1 cellular context compared by ENCODE assay signal in the genomic region with DNA sequence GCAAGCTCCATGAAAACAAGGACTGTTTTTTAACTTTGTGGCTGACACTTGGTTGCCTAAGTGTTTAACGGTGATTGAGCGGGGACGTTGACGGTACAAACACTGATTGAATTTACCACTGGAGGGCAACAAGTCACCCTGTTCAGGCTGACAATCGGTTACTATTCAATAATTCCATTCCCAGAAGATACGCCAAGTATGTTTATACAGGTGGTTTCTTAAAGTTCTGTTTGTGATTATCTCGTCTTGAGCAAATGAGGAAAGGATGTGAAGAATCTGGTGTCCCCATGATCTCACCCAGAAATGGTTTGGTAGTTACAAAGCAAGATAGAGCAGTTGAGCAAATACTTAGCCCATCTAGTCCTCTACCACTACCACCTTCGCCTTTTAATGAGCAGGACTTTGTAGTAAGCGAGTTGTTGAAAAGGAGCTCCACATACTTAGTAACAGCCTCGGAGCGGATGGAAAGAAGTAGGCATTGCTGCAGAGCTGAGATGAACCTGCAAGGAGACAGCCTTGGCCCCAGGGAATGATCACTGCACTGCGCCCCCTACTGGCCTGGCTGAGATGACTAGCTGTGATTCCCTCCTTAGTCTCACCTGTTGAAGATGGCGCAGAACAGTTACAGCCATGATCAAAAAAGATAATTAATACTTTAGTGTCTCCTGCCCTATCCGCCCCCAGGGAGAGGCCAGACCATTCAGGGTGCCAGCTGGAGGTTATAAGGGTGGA.
A peak's percentile ranks its signal among the peaks of the same experiment; 100 is the strongest.
TF ChIP-seq lines count a peak whose summit lies in the region.

No MANE protein-coding gene starts in this region.

TF ChIP-seq in HepG2, 621 proteins besides CTCF, POLR2A, EP300 and RAD21 (continued from another document and continues in another):
- TF ChIP-seq HMGXB4 (CRISPR knock-in tag; IDR thresholded peaks at IDR 0.05; ENCODE audit: borderline replicate concordance in 1 of 2, low read depth in 1 of 2) (peak; percentile 69 to 79; a peak in 3 of 4 replicates), ZMYM4 (CRISPR knock-in tag; IDR thresholded peaks at IDR 0.05) (peak; percentile 53), FOXP1 (IDR thresholded peaks at IDR 0.05) (no peak), FOXP1 (CRISPR knock-in tag; IDR thresholded peaks at IDR 0.05) (no peak), MAFK (conservative IDR thresholded peaks at IDR 0.05 in 1 of 2, IDR thresholded peaks at IDR 0.05 in 1 of 2; ENCODE audit: low read length in 2 of 2) (no peak), ZNF713 (CRISPR knock-in tag; IDR thresholded peaks at IDR 0.05) (no peak), GATAD2A (CRISPR knock-in tag; IDR thresholded peaks at IDR 0.05) (0 out of 2 replicates have a peak, but pooled peaks have one; percentile 29), RELA (CRISPR knock-in tag; IDR thresholded peaks at IDR 0.05) (no peak), HDAC1 (CRISPR knock-in tag; IDR thresholded peaks at IDR 0.05) (no peak), ZNF30 (CRISPR knock-in tag; IDR thresholded peaks at IDR 0.05) (no peak), ZNF136 (CRISPR knock-in tag; IDR thresholded peaks at IDR 0.05; ENCODE audit: low read depth) (no peak), RNF2 (conservative IDR thresholded peaks at IDR 0.05; ENCODE audit: low read depth) (no peak), ZNF562 (CRISPR knock-in tag; IDR thresholded peaks at IDR 0.05; ENCODE audit: borderline replicate concordance) (no peak), MZF1 (CRISPR knock-in tag; IDR thresholded peaks at IDR 0.05; ENCODE audit: borderline replicate concordance) (no peak), LCORL (IDR thresholded peaks at IDR 0.05) (no peak), LCORL (CRISPR knock-in tag; IDR thresholded peaks at IDR 0.05) (0 out of 2 replicates have a peak, but pooled peaks have one; percentile 46), PREB (CRISPR knock-in tag; IDR thresholded peaks at IDR 0.05) (no peak), ZNF292 (CRISPR knock-in tag; IDR thresholded peaks at IDR 0.05; ENCODE audit: borderline replicate concordance, low read depth) (no peak), ZNF879 (CRISPR knock-in tag; IDR thresholded peaks at IDR 0.05) (no peak), TEAD3 (CRISPR knock-in tag; optimal IDR thresholded peaks at IDR 0.05; ENCODE audit: borderline replicate concordance) (no peak), CREB3 (CRISPR knock-in tag; IDR thresholded peaks at IDR 0.05) (no peak), ARID5B (CRISPR knock-in tag; IDR thresholded peaks at IDR 0.05) (0 out of 2 replicates have a peak, but pooled peaks have one; percentile 9), HNF1A (IDR thresholded peaks at IDR 0.05; ENCODE audit: low read depth) (no peak; the same call in 1 of the 2 replicates), HNF1A (CRISPR knock-in tag; IDR thresholded peaks at IDR 0.05; ENCODE audit: borderline replicate concordance) (no peak), ZFP90 (CRISPR knock-in tag; IDR thresholded peaks at IDR 0.05; ENCODE audit: borderline replicate concordance) (peak; percentile 71; the same call in 1 of the 2 replicates), HOMEZ (CRISPR knock-in tag; IDR thresholded peaks at IDR 0.05; ENCODE audit: low read depth) (no peak), MTF2 (CRISPR knock-in tag; IDR thresholded peaks at IDR 0.05; ENCODE audit: borderline replicate concordance) (no peak), LBX2 (CRISPR knock-in tag; IDR thresholded peaks at IDR 0.05; ENCODE audit: borderline replicate concordance) (no peak), ZBTB20 (CRISPR knock-in tag; IDR thresholded peaks at IDR 0.05; ENCODE audit: borderline replicate concordance, low read depth) (no peak)
- TF ChIP-seq, protein P1, sequence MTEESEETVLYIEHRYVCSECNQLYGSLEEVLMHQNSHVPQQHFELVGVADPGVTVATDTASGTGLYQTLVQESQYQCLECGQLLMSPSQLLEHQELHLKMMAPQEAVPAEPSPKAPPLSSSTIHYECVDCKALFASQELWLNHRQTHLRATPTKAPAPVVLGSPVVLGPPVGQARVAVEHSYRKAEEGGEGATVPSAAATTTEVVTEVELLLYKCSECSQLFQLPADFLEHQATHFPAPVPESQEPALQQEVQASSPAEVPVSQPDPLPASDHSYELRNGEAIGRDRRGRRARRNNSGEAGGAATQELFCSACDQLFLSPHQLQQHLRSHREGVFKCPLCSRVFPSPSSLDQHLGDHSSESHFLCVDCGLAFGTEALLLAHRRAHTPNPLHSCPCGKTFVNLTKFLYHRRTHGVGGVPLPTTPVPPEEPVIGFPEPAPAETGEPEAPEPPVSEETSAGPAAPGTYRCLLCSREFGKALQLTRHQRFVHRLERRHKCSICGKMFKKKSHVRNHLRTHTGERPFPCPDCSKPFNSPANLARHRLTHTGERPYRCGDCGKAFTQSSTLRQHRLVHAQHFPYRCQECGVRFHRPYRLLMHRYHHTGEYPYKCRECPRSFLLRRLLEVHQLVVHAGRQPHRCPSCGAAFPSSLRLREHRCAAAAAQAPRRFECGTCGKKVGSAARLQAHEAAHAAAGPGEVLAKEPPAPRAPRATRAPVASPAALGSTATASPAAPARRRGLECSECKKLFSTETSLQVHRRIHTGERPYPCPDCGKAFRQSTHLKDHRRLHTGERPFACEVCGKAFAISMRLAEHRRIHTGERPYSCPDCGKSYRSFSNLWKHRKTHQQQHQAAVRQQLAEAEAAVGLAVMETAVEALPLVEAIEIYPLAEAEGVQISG (CRISPR knock-in tag; IDR thresholded peaks at IDR 0.05), result peak; percentile 43; the same call in 1 of the 2 replicates
- TF ChIP-seq, protein P2, sequence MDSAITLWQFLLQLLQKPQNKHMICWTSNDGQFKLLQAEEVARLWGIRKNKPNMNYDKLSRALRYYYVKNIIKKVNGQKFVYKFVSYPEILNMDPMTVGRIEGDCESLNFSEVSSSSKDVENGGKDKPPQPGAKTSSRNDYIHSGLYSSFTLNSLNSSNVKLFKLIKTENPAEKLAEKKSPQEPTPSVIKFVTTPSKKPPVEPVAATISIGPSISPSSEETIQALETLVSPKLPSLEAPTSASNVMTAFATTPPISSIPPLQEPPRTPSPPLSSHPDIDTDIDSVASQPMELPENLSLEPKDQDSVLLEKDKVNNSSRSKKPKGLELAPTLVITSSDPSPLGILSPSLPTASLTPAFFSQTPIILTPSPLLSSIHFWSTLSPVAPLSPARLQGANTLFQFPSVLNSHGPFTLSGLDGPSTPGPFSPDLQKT (CRISPR knock-in tag; IDR thresholded peaks at IDR 0.05; ENCODE audit: borderline replicate concordance), result no peak
- TF ChIP-seq, protein P3, sequence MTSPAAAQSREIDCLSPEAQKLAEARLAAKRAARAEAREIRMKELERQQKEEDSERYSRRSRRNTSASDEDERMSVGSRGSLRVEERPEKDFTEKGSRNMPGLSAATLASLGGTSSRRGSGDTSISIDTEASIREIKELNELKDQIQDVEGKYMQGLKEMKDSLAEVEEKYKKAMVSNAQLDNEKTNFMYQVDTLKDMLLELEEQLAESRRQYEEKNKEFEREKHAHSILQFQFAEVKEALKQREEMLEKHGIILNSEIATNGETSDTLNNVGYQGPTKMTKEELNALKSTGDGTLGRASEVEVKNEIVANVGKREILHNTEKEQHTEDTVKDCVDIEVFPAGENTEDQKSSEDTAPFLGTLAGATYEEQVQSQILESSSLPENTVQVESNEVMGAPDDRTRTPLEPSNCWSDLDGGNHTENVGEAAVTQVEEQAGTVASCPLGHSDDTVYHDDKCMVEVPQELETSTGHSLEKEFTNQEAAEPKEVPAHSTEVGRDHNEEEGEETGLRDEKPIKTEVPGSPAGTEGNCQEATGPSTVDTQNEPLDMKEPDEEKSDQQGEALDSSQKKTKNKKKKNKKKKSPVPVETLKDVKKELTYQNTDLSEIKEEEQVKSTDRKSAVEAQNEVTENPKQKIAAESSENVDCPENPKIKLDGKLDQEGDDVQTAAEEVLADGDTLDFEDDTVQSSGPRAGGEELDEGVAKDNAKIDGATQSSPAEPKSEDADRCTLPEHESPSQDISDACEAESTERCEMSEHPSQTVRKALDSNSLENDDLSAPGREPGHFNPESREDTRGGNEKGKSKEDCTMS (CRISPR knock-in tag; conservative IDR thresholded peaks at IDR 0.05), result no peak
